In genomic region chrX:47650164-47651042, GRCh38 we compare ENCODE assay signal across 8 cellular contexts. TPM values are rescaled to one million over a fixed set of nuclear protein-coding genes. Genes with fewer than 3 reads are reported as not detected.
DNase-seq lines count a peak whose midpoint lies in the region; ATAC-seq and TF ChIP-seq lines count a peak whose summit lies in the region.

A gene with protein sequence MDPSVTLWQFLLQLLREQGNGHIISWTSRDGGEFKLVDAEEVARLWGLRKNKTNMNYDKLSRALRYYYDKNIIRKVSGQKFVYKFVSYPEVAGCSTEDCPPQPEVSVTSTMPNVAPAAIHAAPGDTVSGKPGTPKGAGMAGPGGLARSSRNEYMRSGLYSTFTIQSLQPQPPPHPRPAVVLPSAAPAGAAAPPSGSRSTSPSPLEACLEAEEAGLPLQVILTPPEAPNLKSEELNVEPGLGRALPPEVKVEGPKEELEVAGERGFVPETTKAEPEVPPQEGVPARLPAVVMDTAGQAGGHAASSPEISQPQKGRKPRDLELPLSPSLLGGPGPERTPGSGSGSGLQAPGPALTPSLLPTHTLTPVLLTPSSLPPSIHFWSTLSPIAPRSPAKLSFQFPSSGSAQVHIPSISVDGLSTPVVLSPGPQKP (minus strand): TSS chrX:47650563. CDS start chrX:47641441, 9,122 bp downstream.

- H3K27me3 Mint-ChIP-seq in activated naive CD8-positive, alpha-beta T cell, result no peaks in the 10 kb centered on the region

- H3K36me3 ChIP-seq in GM06990 (ENCODE audit: control insufficient read depth, insufficient read depth, low read length), result no peaks in the 10 kb centered on the region; the same call in 1 of the 2 replicates
- H3K36me3 ChIP-seq in testis (ENCODE audit: low read depth, missing control alignments), result no peaks in the 10 kb centered on the region

- H3K9me3 Mint-ChIP-seq in activated naive CD8-positive, alpha-beta T cell (ENCODE audit: low read depth), result no peaks in the 10 kb centered on the region

- H3K4me1 ChIP-seq in testis, result peaks cover 3% of the 10 kb centered on the region

- H3K27me3 ChIP-seq in GM06990 (replicated peaks; ENCODE audit: control insufficient read depth, insufficient read depth, low read length) (no peaks in the 10 kb centered on the region), testis (no peaks in the 10 kb centered on the region)

- no peak for TF ChIP-seq POLR2A in testis (IDR thresholded peaks at IDR 0.05)

- H3K9me3 ChIP-seq in testis, result no peaks in the 10 kb centered on the region

- WGBS in testis, 2 donors, result 0 to 1% methylated on average over 5 to 34 of the region's 65 CpGs

- peak within 1 kb of the TSS; percentile 85 to 93 for H3K27ac ChIP-seq in testis

- H3K4me1 Mint-ChIP-seq in activated naive CD8-positive, alpha-beta T cell (ENCODE audit: low read depth), result peaks cover 45% of the 10 kb centered on the region

- DNase-seq in GM06990 (ENCODE audit: extremely low read depth, insufficient read length) (peak; percentile 94), NCI-H1092 (lab: John Stamatoyannopoulos, UW) (peak; percentile 98), glomerular endothelial cell (ENCODE audit: extremely low read depth, low read depth, low spot score) (peak; percentile 63), omental fat pad (ENCODE audit: low spot score) (peak; percentile 67), testis (peak; percentile 98)

- H3K4me3 Mint-ChIP-seq in activated naive CD8-positive, alpha-beta T cell, result peak within 1 kb of the TSS; percentile 89

- intact Hi-C loops in testis (cut with DNase I; ENCODE audit: low total_unique reads), result no loop called here

- TF ChIP-seq CTCF in GM06990 (IDR thresholded peaks at IDR 0.05; ENCODE audit: insufficient read depth, low read length, poor library complexity, severe bottlenecking), result no peak
- no peak for TF ChIP-seq CTCF in omental fat pad (IDR thresholded peaks at IDR 0.05)
- TF ChIP-seq CTCF in testis (IDR thresholded peaks at IDR 0.05), result no peak

- H3K4me3 ChIP-seq in GM06990 (replicated peaks; ENCODE audit: low read depth, low read length), result peak within 1 kb of the TSS; percentile 68
- H3K4me3 ChIP-seq in testis, result peak within 1 kb of the TSS; percentile 66 to 77

- H3K36me3 Mint-ChIP-seq in activated naive CD8-positive, alpha-beta T cell, result peaks cover 3% of the 10 kb centered on the region

- peak; percentile 91 for ATAC-seq in HG02588 (IDR thresholded peaks at IDR 0.05; ENCODE audit: unreplicated experiment)
- peak; percentile 98 for ATAC-seq in SK-N-SH treated with all-trans-retinoic acid at 6 μM for 48 hours
- peak; percentile 97 for ATAC-seq in omental fat pad (ENCODE audit: low FRiP score)

- peak within 1 kb of the TSS; percentile 93 for H3K27ac Mint-ChIP-seq in activated naive CD8-positive, alpha-beta T cell

TF ChIP-seq in SK-N-SH treated with all-trans-retinoic acid at 6 μM for 48 hours, 23 proteins besides CTCF, POLR2A, EP300 and RAD21:
- no peak for TF ChIP-seq ISL1 (CRISPR knock-in tag; IDR thresholded peaks at IDR 0.05)
- TF ChIP-seq ZFP30 (CRISPR knock-in tag; IDR thresholded peaks at IDR 0.05), result no peak
- no peak for TF ChIP-seq TSHZ2 (CRISPR knock-in tag; IDR thresholded peaks at IDR 0.05)
- TF ChIP-seq SNAI2 (CRISPR knock-in tag; IDR thresholded peaks at IDR 0.05), result no peak
- no peak for TF ChIP-seq CSRNP3 (CRISPR knock-in tag; IDR thresholded peaks at IDR 0.05)
- no peak for TF ChIP-seq ZC3H10 (CRISPR knock-in tag; IDR thresholded peaks at IDR 0.05)
- no peak for TF ChIP-seq GLIS3 (CRISPR knock-in tag; IDR thresholded peaks at IDR 0.05)
- TF ChIP-seq ZNF565 (CRISPR knock-in tag; conservative IDR thresholded peaks at IDR 0.05; ENCODE audit: low read depth), result no peak
- no peak for TF ChIP-seq ARNTL (CRISPR knock-in tag; IDR thresholded peaks at IDR 0.05; ENCODE audit: borderline replicate concordance, low read depth)
- no peak for TF ChIP-seq ZNF70 (CRISPR knock-in tag; IDR thresholded peaks at IDR 0.05)
- no peak for TF ChIP-seq PPARA (CRISPR knock-in tag; IDR thresholded peaks at IDR 0.05; ENCODE audit: borderline replicate concordance)
- TF ChIP-seq ZNF8 (CRISPR knock-in tag; IDR thresholded peaks at IDR 0.05), result no peak
- TF ChIP-seq, protein P1, sequence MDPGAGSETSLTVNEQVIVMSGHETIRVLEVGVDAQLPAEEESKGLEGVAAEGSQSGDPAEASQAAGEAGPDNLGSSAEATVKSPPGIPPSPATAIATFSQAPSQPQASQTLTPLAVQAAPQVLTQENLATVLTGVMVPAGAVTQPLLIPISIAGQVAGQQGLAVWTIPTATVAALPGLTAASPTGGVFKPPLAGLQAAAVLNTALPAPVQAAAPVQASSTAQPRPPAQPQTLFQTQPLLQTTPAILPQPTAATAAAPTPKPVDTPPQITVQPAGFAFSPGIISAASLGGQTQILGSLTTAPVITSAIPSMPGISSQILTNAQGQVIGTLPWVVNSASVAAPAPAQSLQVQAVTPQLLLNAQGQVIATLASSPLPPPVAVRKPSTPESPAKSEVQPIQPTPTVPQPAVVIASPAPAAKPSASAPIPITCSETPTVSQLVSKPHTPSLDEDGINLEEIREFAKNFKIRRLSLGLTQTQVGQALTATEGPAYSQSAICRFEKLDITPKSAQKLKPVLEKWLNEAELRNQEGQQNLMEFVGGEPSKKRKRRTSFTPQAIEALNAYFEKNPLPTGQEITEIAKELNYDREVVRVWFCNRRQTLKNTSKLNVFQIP (CRISPR knock-in tag; IDR thresholded peaks at IDR 0.05; ENCODE audit: borderline replicate concordance, low read depth), result no peak

RNA-seq across cellular contexts. Expression of the gene that starts here (rescaled TPM):
- total RNA-seq in glomerular endothelial cell, result 20.0 and 26.1 TPM in 2 replicates
- 10 to 100 TPM; 22.2 to 35.2 (median 25.9) TPM for total RNA-seq in omental fat pad
- 100 to 1,000 TPM; 102 to 114 TPM for total RNA-seq in testis
- polyA plus RNA-seq in testis (ENCODE audit: insufficient read depth, low read depth, low replicate concordance), result 70.9 TPM

Comparison
In these comparisons a context has a peak if more than half of its experiments do, and no peak if none do; other contexts are left out.
1. Peak in every context shown above with its lines: DNase-seq, ATAC-seq, H3K4me3 ChIP-seq and H3K27ac ChIP-seq.